ENCODE assay signal across 12 cellular contexts in genomic region chr22:23113067-23113846, GRCh38. TPM values are rescaled to one million over a fixed set of nuclear protein-coding genes. Genes with fewer than 3 reads are reported as not detected.
DNase-seq lines count a peak whose midpoint lies in the region; ATAC-seq and TF ChIP-seq lines count a peak whose summit lies in the region.
"Had no signal": no experiment of that assay in that cellular context is flagged by ENCODE, and none has a peak within 500 bp of the region (broad histone marks: within the 10 kb centered on the region; RNA-seq: fewer than 3 reads in every experiment).

No MANE protein-coding gene starts in this region.

- no peaks in the 10 kb centered on the region for H3K27me3 Mint-ChIP-seq in nephron (ENCODE audit: low read depth)

- H3F3A ChIP-seq in PC-3 (ENCODE audit: low read length, unreplicated experiment): no peaks in the 10 kb centered on the region

- H3K4me3 Mint-ChIP-seq in nephron: no peak overlapping the region

- no peaks in the 10 kb centered on the region for H3K9me3 ChIP-seq in PC-3 (ENCODE audit: low read length)

- H3K36me3 ChIP-seq in PC-3 (ENCODE audit: low read depth, low read length): no peaks in the 10 kb centered on the region

- no TSS peak for BruUV-seq in PC-3 (replicated peaks; lab: Mats Ljungman, UMichigan)

- no peaks in the 10 kb centered on the region for H3K9me3 Mint-ChIP-seq in nephron

- H3K27ac Mint-ChIP-seq in nephron: peak overlapping the region in 2 of 3 experiments; percentile 39 to 62

- H3K4me2 ChIP-seq in PC-3 (ENCODE audit: low read length): no peak overlapping the region

- TF ChIP-seq CTCF in nephron (IDR thresholded peaks at IDR 0.05; ENCODE audit: unreplicated experiment in 3 of 3): no peak
- no peak for TF ChIP-seq CTCF in PC-3 (conservative IDR thresholded peaks at IDR 0.05; ENCODE audit: low read depth, low read length)

- H3K9me2 ChIP-seq in PC-3 (replicated peaks; ENCODE audit: low read length): no peaks in the 10 kb centered on the region

- no peak overlapping the region for H2AFZ ChIP-seq in PC-3 (ENCODE audit: low read length)

- ATAC-seq in HG03108 (IDR thresholded peaks at IDR 0.05; ENCODE audit: unreplicated experiment): no peak
- no peak for ATAC-seq in PC-3

- H3K36me3 Mint-ChIP-seq in nephron (ENCODE audit: low read depth): no peaks in the 10 kb centered on the region

- H3K27ac ChIP-seq in PC-3 (ENCODE audit: low read length): no peak overlapping the region
- H3K27ac ChIP-seq: skin epidermis had no signal

- POLR2A ChIA-PET in PC-3 (lab: Charles Lee; ENCODE audit: unreplicated experiment): interaction anchor here (0.5 kb wide), 1 partner anchor 147 kb away, joined by 6 read pairs; no protein-coding TSS in a partner anchor

- no peaks in the 10 kb centered on the region for H3K4me1 ChIP-seq in PC-3 (ENCODE audit: insufficient read depth, low read length)

- H3K4me1 Mint-ChIP-seq in nephron: peaks cover 32% of the 10 kb centered on the region

- CTCF ChIA-PET in PC-3 (lab: Charles Lee): no interaction called here

- no peaks in the 10 kb centered on the region for H3K79me2 ChIP-seq in PC-3 (ENCODE audit: low read length)

- DNase-seq in DMS79 (lab: John Stamatoyannopoulos, UW) (peak; percentile 15), NCI-H2107 treated with DMSO at 0.1 percent for 48 hours (lab: John Stamatoyannopoulos, UW; ENCODE audit: unreplicated experiment) (peak; percentile 52), dermis blood vessel endothelial cell (peak; percentile 4), NOMO-1 (lab: John Stamatoyannopoulos, UW; ENCODE audit: unreplicated experiment in 2 of 2) (no peak), PC-3 (no peak)
- no peak for DNase-seq in activated CD4-positive, alpha-beta T cell treated with anti-CD3 and anti-CD28 coated beads for 4 hours
- DNase-seq: activated effector memory CD4-positive, alpha-beta T cell treated with Interleukin-2 at 50 U/mL for 16 hours; stimulated activated naive CD4-positive, alpha-beta T cell had no signal

- no peaks in the 10 kb centered on the region for H4K20me1 ChIP-seq in PC-3 (ENCODE audit: low read length)

- no peak overlapping the region for H3K9ac ChIP-seq in PC-3 (ENCODE audit: low read length)

- intact Hi-C loops in PC-3 (cut with micrococcal nuclease): no loop called here

- H3K4me3 ChIP-seq in PC-3 (ENCODE audit: low read length): no peak overlapping the region
- H3K4me3 ChIP-seq: skin epidermis had no signal

- H3K27me3 ChIP-seq in PC-3 (ENCODE audit: low read length): no peaks in the 10 kb centered on the region

RNA-seq across cellular contexts. Expression of gene RSPH14, which starts 28.5 kb away (rescaled TPM):
- total RNA-seq in dermis blood vessel endothelial cell (0.17 and 0.23 TPM in 2 replicates), PC-3 (2014; rRNA removed) (0.35 and 0.44 TPM in 2 replicates)
- total RNA-seq: NCI-H460 had no signal

RNA-seq across cellular contexts. Expression of gene RAB36, which starts 32.0 kb away (rescaled TPM):
- 0.34 and 0.70 TPM in 2 replicates for total RNA-seq in dermis blood vessel endothelial cell
- total RNA-seq in PC-3 (2014; rRNA removed): 1.1 and 5.1 TPM in 2 replicates

RNA-seq across cellular contexts. Expression of gene GNAZ, which starts 42.9 kb away (rescaled TPM):
- total RNA-seq in dermis blood vessel endothelial cell (0.37 and 0.68 TPM in 2 replicates), PC-3 (2014; rRNA removed) (14.4 and 17.6 TPM in 2 replicates)

Comparison
In these comparisons a context has a peak if more than half of its experiments do, and no peak if none do; other contexts are left out.
1. DNase-seq: peak in DMS79 (single experiment), NCI-H2107 treated with DMSO at 0.1 percent for 48 hours (single experiment) and dermis blood vessel endothelial cell (single experiment); none in NOMO-1 (0 of 2), activated CD4-positive, alpha-beta T cell treated with anti-CD3 and anti-CD28 coated beads for 4 hours (0 of 2) and PC-3 (single experiment).